ENCODE assay signal across 8 cellular contexts in genomic region chr12:27711312-27711682, GRCh38. TPM values are rescaled to one million over a fixed set of nuclear protein-coding genes. Genes with fewer than 3 reads are reported as not detected.
DNase-seq lines count a peak whose midpoint lies in the region; ATAC-seq and TF ChIP-seq lines count a peak whose summit lies in the region.

No MANE protein-coding gene starts in this region.

- H3K4me3 ChIP-seq in RWPE2 (ENCODE audit: severe bottlenecking) (peak overlapping the region; percentile 51), ectodermal cell (ENCODE audit: insufficient read depth, low read depth, low read length) (peak overlapping the region; percentile 79)

- H3K27ac ChIP-seq in RWPE2 (ENCODE audit: poor library complexity, severe bottlenecking) (peak overlapping the region; percentile 64), ectodermal cell (ENCODE audit: insufficient read depth, low read depth, low read length, poor library complexity, severe bottlenecking) (no peak overlapping the region)

- intact Hi-C loops in activated naive CD4-positive, alpha-beta T cell treated with anti-CD3 and anti-CD28 coated beads for 36 hours (cut with micrococcal nuclease) = loop anchor here (2.0 kb wide), 4 partner anchors 188 to 688 kb away; partner anchors contain the start of genes BMAL2, MED21 and STK38L

- H3K4me1 ChIP-seq in RWPE2 (ENCODE audit: insufficient read depth, poor library complexity, severe bottlenecking) (no peaks in the 10 kb centered on the region), ectodermal cell (ENCODE audit: control insufficient read depth, insufficient read depth, low read length) (peaks cover 3% of the 10 kb centered on the region)

- H3K27me3 ChIP-seq in RWPE2 (ENCODE audit: insufficient read depth, poor library complexity, severe bottlenecking) (no peaks in the 10 kb centered on the region), ectodermal cell (ENCODE audit: control insufficient read depth, insufficient read depth, low read length, poor library complexity, severe bottlenecking) (no peaks in the 10 kb centered on the region)

- peak overlapping the region; percentile 98 for H3K4me3 Mint-ChIP-seq in activated naive CD4-positive, alpha-beta T cell treated with anti-CD3 and anti-CD28 coated beads for 36 hours
- H3K4me3 Mint-ChIP-seq in nephron = peak overlapping the region; percentile 93 to 97 (median 94)

- CTCF ChIA-PET in activated naive CD4-positive, alpha-beta T cell treated with anti-CD3 and anti-CD28 coated beads for 36 hours (lab: Charles Lee) = no interaction called here

- DNase-seq in activated naive CD4-positive, alpha-beta T cell treated with anti-CD3 and anti-CD28 coated beads for 36 hours = peak; percentile 26
- DNase-seq in activated naive CD4-positive, alpha-beta T cell treated with Interleukin-2 at 50 U/mL for 16 hours = no peak
- no peak for DNase-seq in RWPE2 (ENCODE audit: low spot score)

- WGBS in ectodermal cell, 2 experiments = 3 to 4% methylated on average over 11 of the region's 11 CpGs

- no peaks in the 10 kb centered on the region for H3K9me3 Mint-ChIP-seq in activated naive CD4-positive, alpha-beta T cell treated with anti-CD3 and anti-CD28 coated beads for 36 hours
- no peaks in the 10 kb centered on the region for H3K9me3 Mint-ChIP-seq in nephron

- peaks cover 5% of the 10 kb centered on the region for H3K36me3 Mint-ChIP-seq in activated naive CD4-positive, alpha-beta T cell treated with anti-CD3 and anti-CD28 coated beads for 36 hours (ENCODE audit: low read depth)
- H3K36me3 Mint-ChIP-seq in nephron (ENCODE audit: low read depth) = peaks cover 23% of the 10 kb centered on the region

- H3K36me3 ChIP-seq in RWPE2 (ENCODE audit: low read depth) (peaks cover 2% of the 10 kb centered on the region), ectodermal cell (ENCODE audit: control insufficient read depth, insufficient read depth, low read length) (peaks cover 7% of the 10 kb centered on the region)

- H3K9me3 ChIP-seq in RWPE2 (ENCODE audit: severe bottlenecking) (no peaks in the 10 kb centered on the region), ectodermal cell (ENCODE audit: control insufficient read depth, low read length) (no peaks in the 10 kb centered on the region)

- peaks cover 19% of the 10 kb centered on the region for H3K4me1 Mint-ChIP-seq in activated naive CD4-positive, alpha-beta T cell treated with anti-CD3 and anti-CD28 coated beads for 36 hours (ENCODE audit: low read depth)
- peaks cover 25% of the 10 kb centered on the region for H3K4me1 Mint-ChIP-seq in nephron

- peak overlapping the region; percentile 92 for H3K27ac Mint-ChIP-seq in activated naive CD4-positive, alpha-beta T cell treated with anti-CD3 and anti-CD28 coated beads for 36 hours
- H3K27ac Mint-ChIP-seq in nephron = peak overlapping the region; percentile 96 to 98 (median 97)

- TF ChIP-seq CTCF in RWPE2 (IDR thresholded peaks at IDR 0.05; ENCODE audit: poor library complexity, severe bottlenecking) (no peak), nephron (IDR thresholded peaks at IDR 0.05; ENCODE audit: unreplicated experiment in 3 of 3) (no peak)

- no peaks in the 10 kb centered on the region for H3K27me3 Mint-ChIP-seq in activated naive CD4-positive, alpha-beta T cell treated with anti-CD3 and anti-CD28 coated beads for 36 hours (ENCODE audit: low read depth)
- no peaks in the 10 kb centered on the region for H3K27me3 Mint-ChIP-seq in nephron (ENCODE audit: low read depth)

- ATAC-seq in HG03095 (IDR thresholded peaks at IDR 0.05; ENCODE audit: unreplicated experiment) = peak; percentile 18
- ATAC-seq in RWPE2 (ENCODE audit: low read depth) = peak; percentile 27; the same call in 1 of the 3 replicates
- no peak for ATAC-seq in HG03460 (IDR thresholded peaks at IDR 0.05; ENCODE audit: unreplicated experiment)
- no peak for ATAC-seq in GM21737 (IDR thresholded peaks at IDR 0.05; ENCODE audit: unreplicated experiment)

RNA-seq across cellular contexts. Expression of gene MRPS35, which starts 0.7 kb away (rescaled TPM):
- 10 to 100 TPM; 53.1 to 57.6 TPM for total RNA-seq in activated naive CD4-positive, alpha-beta T cell treated with anti-CD3 and anti-CD28 coated beads for 36 hours
- 34.7 TPM for polyA plus RNA-seq in ectodermal cell (2013, experiment 1 of 4)
- 29.0 TPM for polyA plus RNA-seq in ectodermal cell (2013, experiment 2 of 4)
- polyA plus RNA-seq in ectodermal cell (2013, experiment 3 of 4) = 34.0 TPM
- polyA plus RNA-seq in ectodermal cell (2013, experiment 4 of 4) = 36.5 TPM

RNA-seq across cellular contexts. Expression of gene REP15, which starts 15.1 kb away (rescaled TPM):
- total RNA-seq in activated naive CD4-positive, alpha-beta T cell treated with anti-CD3 and anti-CD28 coated beads for 36 hours = under 1 TPM; 0.19 to 0.22 TPM
- polyA plus RNA-seq in ectodermal cell (2013, experiment 1 of 4) = 0.78 TPM
- polyA plus RNA-seq in ectodermal cell (2013, experiment 2 of 4) = 0.60 TPM
- 0.64 TPM for polyA plus RNA-seq in ectodermal cell (2013, experiment 3 of 4)
- 0.45 TPM for polyA plus RNA-seq in ectodermal cell (2013, experiment 4 of 4)

Comparison
In these comparisons a context has a peak if more than half of its experiments do, and no peak if none do; other contexts are left out.
1. ATAC-seq: peak in HG03095 (single experiment) and RWPE2 (single experiment); none in HG03460 (single experiment) and GM21737 (single experiment).